In the genomic region with DNA sequence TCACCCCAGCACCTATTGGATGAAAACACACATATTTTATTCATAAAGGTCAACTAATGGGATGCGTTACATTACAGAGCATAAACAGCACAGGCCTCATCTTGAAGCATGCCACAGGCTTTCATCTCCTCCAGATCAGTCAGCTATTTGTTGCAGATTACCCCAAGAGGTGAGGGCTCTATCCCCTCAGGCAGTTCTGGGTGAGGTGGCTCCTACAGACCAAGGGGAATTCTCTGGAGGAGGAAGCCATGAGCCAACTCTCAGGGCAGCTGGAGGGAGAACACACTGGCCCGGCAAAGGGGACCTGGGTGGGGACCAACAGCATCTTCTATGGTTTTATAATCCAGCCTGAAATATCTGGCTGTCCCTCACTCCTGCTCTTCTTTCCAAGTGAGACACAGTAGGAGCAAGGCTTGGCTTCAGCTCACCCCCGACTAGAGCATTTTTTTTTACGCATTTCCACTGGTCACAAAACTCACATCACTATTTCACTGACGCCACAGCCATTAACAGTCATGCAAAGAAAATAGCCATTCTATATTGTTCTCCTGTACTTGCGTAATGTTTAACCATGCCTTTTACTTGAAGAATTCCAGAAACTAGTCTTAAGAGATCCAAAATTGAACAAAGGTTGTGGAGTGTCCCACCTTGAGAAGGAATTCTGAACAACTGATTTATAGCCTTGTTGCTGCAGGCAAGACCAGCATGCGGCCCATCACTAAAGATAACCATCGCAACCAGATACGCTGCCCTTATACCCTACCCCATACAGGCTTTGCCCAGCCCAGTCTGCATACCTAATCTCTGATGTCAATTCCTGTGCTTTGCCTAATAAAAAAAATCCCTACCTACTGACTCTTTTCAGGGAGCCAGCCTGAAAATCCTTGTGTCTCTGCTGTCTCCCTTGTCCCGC, we compare ENCODE assay signal across 1 cellular context.
A peak's percentile ranks its signal among the peaks of the same experiment; 100 is the strongest.
TF ChIP-seq lines count a peak whose summit lies in the region.

No MANE protein-coding gene starts in this region.

TF ChIP-seq in HEK293, 187 proteins besides CTCF, POLR2A, EP300 and RAD21 (continued from another document):
- TF ChIP-seq, protein P1, sequence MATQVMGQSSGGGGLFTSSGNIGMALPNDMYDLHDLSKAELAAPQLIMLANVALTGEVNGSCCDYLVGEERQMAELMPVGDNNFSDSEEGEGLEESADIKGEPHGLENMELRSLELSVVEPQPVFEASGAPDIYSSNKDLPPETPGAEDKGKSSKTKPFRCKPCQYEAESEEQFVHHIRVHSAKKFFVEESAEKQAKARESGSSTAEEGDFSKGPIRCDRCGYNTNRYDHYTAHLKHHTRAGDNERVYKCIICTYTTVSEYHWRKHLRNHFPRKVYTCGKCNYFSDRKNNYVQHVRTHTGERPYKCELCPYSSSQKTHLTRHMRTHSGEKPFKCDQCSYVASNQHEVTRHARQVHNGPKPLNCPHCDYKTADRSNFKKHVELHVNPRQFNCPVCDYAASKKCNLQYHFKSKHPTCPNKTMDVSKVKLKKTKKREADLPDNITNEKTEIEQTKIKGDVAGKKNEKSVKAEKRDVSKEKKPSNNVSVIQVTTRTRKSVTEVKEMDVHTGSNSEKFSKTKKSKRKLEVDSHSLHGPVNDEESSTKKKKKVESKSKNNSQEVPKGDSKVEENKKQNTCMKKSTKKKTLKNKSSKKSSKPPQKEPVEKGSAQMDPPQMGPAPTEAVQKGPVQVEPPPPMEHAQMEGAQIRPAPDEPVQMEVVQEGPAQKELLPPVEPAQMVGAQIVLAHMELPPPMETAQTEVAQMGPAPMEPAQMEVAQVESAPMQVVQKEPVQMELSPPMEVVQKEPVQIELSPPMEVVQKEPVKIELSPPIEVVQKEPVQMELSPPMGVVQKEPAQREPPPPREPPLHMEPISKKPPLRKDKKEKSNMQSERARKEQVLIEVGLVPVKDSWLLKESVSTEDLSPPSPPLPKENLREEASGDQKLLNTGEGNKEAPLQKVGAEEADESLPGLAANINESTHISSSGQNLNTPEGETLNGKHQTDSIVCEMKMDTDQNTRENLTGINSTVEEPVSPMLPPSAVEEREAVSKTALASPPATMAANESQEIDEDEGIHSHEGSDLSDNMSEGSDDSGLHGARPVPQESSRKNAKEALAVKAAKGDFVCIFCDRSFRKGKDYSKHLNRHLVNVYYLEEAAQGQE (tag by site-specific recombination; IDR thresholded peaks at IDR 0.05), result no peak
- TF ChIP-seq ZIC2 (tag by site-specific recombination; IDR thresholded peaks at IDR 0.05), result peak; percentile 43
- peak; percentile 49; the same call in 1 of the 2 replicates for TF ChIP-seq ZXDB (tag by site-specific recombination; IDR thresholded peaks at IDR 0.05)
- TF ChIP-seq ZNF366 (tag by site-specific recombination; conservative IDR thresholded peaks at IDR 0.05), result 0 out of 2 replicates have a peak, but pooled peaks have one; percentile 23
- TF ChIP-seq ZNF830 (tag by site-specific recombination; IDR thresholded peaks at IDR 0.05; ENCODE audit: low read depth), result no peak
- peak; percentile 75; the same call in 1 of the 2 replicates for TF ChIP-seq MEIS1 (CRISPR knock-in tag; IDR thresholded peaks at IDR 0.05; ENCODE audit: borderline replicate concordance)
- peak; percentile 62 for TF ChIP-seq FEZF1 (tag by site-specific recombination; IDR thresholded peaks at IDR 0.05)
- TF ChIP-seq PRDM1 (tag by site-specific recombination; IDR thresholded peaks at IDR 0.05), result no peak
- no peak for TF ChIP-seq ZNF394 (tag by site-specific recombination; IDR thresholded peaks at IDR 0.05; ENCODE audit: borderline replicate concordance)
- peak; percentile 30; the same call in 1 of the 2 replicates for TF ChIP-seq ZBTB44 (tag by site-specific recombination; IDR thresholded peaks at IDR 0.05)
- peak; percentile 82 for TF ChIP-seq GLIS1 (tag by site-specific recombination; IDR thresholded peaks at IDR 0.05)
- TF ChIP-seq, protein P2, sequence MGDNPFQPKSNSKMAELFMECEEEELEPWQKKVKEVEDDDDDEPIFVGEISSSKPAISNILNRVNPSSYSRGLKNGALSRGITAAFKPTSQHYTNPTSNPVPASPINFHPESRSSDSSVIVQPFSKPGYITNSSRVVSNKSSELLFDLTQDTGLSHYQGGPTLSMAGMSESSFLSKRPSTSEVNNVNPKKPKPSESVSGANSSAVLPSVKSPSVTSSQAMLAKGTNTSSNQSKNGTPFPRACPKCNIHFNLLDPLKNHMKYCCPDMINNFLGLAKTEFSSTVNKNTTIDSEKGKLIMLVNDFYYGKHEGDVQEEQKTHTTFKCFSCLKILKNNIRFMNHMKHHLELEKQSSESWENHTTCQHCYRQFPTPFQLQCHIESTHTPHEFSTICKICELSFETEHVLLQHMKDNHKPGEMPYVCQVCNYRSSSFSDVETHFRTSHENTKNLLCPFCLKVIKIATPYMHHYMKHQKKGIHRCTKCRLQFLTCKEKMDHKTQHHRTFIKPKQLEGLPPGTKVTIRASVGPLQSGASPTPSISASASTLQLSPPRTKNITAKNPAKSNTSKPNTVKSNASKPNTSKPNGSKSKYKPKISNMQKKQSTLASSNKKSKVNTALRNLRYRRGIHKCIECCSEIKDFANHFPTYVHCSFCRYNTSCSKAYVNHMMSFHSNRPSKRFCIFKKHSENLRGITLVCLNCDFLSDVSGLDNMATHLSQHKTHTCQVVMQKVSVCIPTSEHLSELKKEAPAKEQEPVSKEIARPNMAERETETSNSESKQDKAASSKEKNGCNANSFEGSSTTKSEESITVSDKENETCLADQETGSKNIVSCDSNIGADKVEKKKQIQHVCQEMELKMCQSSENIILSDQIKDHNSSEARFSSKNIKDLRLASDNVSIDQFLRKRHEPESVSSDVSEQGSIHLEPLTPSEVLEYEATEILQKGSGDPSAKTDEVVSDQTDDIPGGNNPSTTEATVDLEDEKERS (tag by site-specific recombination; IDR thresholded peaks at IDR 0.05), result no peak
- TF ChIP-seq HIC1 (tag by site-specific recombination; IDR thresholded peaks at IDR 0.05), result 0 out of 2 replicates have a peak, but pooled peaks have one; percentile 40
- TF ChIP-seq KLF8 (tag by site-specific recombination; IDR thresholded peaks at IDR 0.05), result peak; percentile 47; the same call in 1 of the 2 replicates
- TF ChIP-seq OSR2 (tag by site-specific recombination; IDR thresholded peaks at IDR 0.05), result 0 out of 2 replicates have a peak, but pooled peaks have one; percentile 39
- TF ChIP-seq, protein P3, sequence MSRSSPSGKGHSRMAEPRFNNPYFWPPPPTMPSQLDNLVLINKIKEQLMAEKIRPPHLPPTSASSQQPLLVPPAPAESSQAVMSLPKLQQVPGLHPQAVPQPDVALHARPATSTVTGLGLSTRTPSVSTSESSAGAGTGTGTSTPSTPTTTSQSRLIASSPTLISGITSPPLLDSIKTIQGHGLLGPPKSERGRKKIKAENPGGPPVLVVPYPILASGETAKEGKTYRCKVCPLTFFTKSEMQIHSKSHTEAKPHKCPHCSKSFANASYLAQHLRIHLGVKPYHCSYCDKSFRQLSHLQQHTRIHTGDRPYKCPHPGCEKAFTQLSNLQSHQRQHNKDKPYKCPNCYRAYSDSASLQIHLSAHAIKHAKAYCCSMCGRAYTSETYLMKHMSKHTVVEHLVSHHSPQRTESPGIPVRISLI (tag by site-specific recombination; IDR thresholded peaks at IDR 0.05), result peak; percentile 28; the same call in 1 of the 2 replicates
- TF ChIP-seq HOXD13 (CRISPR knock-in tag; IDR thresholded peaks at IDR 0.05; ENCODE audit: borderline replicate concordance), result peak; percentile 88
- TF ChIP-seq ZSCAN16 (tag by site-specific recombination; IDR thresholded peaks at IDR 0.05), result no peak
- TF ChIP-seq ZNF169 (tag by site-specific recombination; IDR thresholded peaks at IDR 0.05), result no peak
- peak; percentile 50; the same call in 1 of the 2 replicates for TF ChIP-seq SP7 (tag by site-specific recombination; IDR thresholded peaks at IDR 0.05)
- no peak for TF ChIP-seq ZNF114 (tag by site-specific recombination; IDR thresholded peaks at IDR 0.05)
- peak; percentile 65 for TF ChIP-seq KLF1 (tag by site-specific recombination; IDR thresholded peaks at IDR 0.05)
- peak; percentile 67; the same call in 1 of the 2 replicates for TF ChIP-seq PRDM10 (tag by site-specific recombination; IDR thresholded peaks at IDR 0.05)
- TF ChIP-seq OVOL3 (tag by site-specific recombination; IDR thresholded peaks at IDR 0.05), result no peak
- TF ChIP-seq, protein P4, sequence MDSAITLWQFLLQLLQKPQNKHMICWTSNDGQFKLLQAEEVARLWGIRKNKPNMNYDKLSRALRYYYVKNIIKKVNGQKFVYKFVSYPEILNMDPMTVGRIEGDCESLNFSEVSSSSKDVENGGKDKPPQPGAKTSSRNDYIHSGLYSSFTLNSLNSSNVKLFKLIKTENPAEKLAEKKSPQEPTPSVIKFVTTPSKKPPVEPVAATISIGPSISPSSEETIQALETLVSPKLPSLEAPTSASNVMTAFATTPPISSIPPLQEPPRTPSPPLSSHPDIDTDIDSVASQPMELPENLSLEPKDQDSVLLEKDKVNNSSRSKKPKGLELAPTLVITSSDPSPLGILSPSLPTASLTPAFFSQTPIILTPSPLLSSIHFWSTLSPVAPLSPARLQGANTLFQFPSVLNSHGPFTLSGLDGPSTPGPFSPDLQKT (IDR thresholded peaks at IDR 0.05; ENCODE audit: borderline replicate concordance, low read depth, low read length), result no peak
